15 cellular contexts compared by ENCODE assay signal in genomic region chr2:175153-175786, GRCh38.
DNase-seq lines count a peak whose midpoint lies in the region; ATAC-seq, FAIRE-seq and TF ChIP-seq lines count a peak whose summit lies in the region.
"Had no signal": no experiment of that assay in that cellular context is flagged by ENCODE, and none has a peak within 500 bp of the region (broad histone marks: within the 10 kb centered on the region; RNA-seq: fewer than 3 reads in every experiment).

No MANE protein-coding gene starts in this region.

- no peak overlapping the region for H3K4me2 ChIP-seq in astrocyte (ENCODE audit: low read length)

- no peaks in the 10 kb centered on the region for H3K27me3 ChIP-seq in CD4-positive, alpha-beta T cell (ENCODE audit: control insufficient read depth, insufficient read depth, low read length)
- H3K27me3 ChIP-seq in CD8-positive, alpha-beta memory T cell (ENCODE audit: insufficient read depth, low read length, poor library complexity, severe bottlenecking): no peaks in the 10 kb centered on the region
- no peaks in the 10 kb centered on the region for H3K27me3 ChIP-seq in astrocyte (ENCODE audit: insufficient read depth, low read length)
- H3K27me3 ChIP-seq in aorta (ENCODE audit: control insufficient read depth in 1 of 2, insufficient read depth in 2 of 2, low read length in 1 of 2): no peaks in the 10 kb centered on the region

- no peak overlapping the region for H3K9ac ChIP-seq in astrocyte (ENCODE audit: low read length)

- H2AFZ ChIP-seq in astrocyte (ENCODE audit: low read depth, low read length): no peak overlapping the region

- H3K27ac Mint-ChIP-seq in CD4-positive, alpha-beta T cell: peak overlapping the region; percentile 92
- peak overlapping the region; percentile 22 to 82 (median 57) for H3K27ac Mint-ChIP-seq in CD8-positive, alpha-beta memory T cell
- peak overlapping the region; percentile 7 for H3K27ac Mint-ChIP-seq in astrocyte (ENCODE audit: unreplicated experiment)
- no peak overlapping the region for H3K27ac Mint-ChIP-seq in natural killer cell treated with Interleukin-12 subunit alpha and Interleukin-12 subunit beta and Interleukin-15 and Interleukin-18, amount 100 ng/mL, for 72 hours

- no peaks in the 10 kb centered on the region for H3K36me3 Mint-ChIP-seq in CD4-positive, alpha-beta T cell (ENCODE audit: low read depth)
- H3K36me3 Mint-ChIP-seq in CD8-positive, alpha-beta memory T cell: no peaks in the 10 kb centered on the region
- H3K36me3 Mint-ChIP-seq in astrocyte (ENCODE audit: low read depth, unreplicated experiment): no peaks in the 10 kb centered on the region
- H3K36me3 Mint-ChIP-seq in natural killer cell treated with Interleukin-12 subunit alpha and Interleukin-12 subunit beta and Interleukin-15 and Interleukin-18, amount 100 ng/mL, for 72 hours: no peaks in the 10 kb centered on the region

- H3K9me3 Mint-ChIP-seq in CD4-positive, alpha-beta T cell: no peaks in the 10 kb centered on the region
- no peaks in the 10 kb centered on the region for H3K9me3 Mint-ChIP-seq in CD8-positive, alpha-beta memory T cell
- H3K9me3 Mint-ChIP-seq in astrocyte (ENCODE audit: unreplicated experiment): peaks cover 3% of the 10 kb centered on the region
- H3K9me3 Mint-ChIP-seq in natural killer cell treated with Interleukin-12 subunit alpha and Interleukin-12 subunit beta and Interleukin-15 and Interleukin-18, amount 100 ng/mL, for 72 hours: no peaks in the 10 kb centered on the region

- H3K4me3 ChIP-seq in CD8-positive, alpha-beta memory T cell (ENCODE audit: low read length): no peak overlapping the region
- H3K4me3 ChIP-seq in astrocyte (ENCODE audit: insufficient read depth, low read depth, low read length) (no peak overlapping the region), aorta (ENCODE audit: low read length in 2 of 2) (no peak overlapping the region)

- no peak overlapping the region for H3K27ac ChIP-seq in CD4-positive, alpha-beta T cell (ENCODE audit: low read depth, low read length)
- H3K27ac ChIP-seq in CD8-positive, alpha-beta memory T cell (ENCODE audit: low read depth, low read length): no peak overlapping the region
- H3K27ac ChIP-seq in astrocyte (ENCODE audit: low read depth, low read length) (no peak overlapping the region), aorta (ENCODE audit: low read depth in 1 of 2, low read length in 2 of 2) (no peak overlapping the region)

- no peak for DNase-seq in CD4-positive, alpha-beta T cell
- DNase-seq in CD8-positive, alpha-beta memory T cell: no peak
- DNase-seq in astrocyte (ENCODE audit: low read depth): no peak
- DNase-seq in natural killer cell treated with Interleukin-12 subunit alpha and Interleukin-12 subunit beta and Interleukin-15 and Interleukin-18, amount 100 ng/mL, for 72 hours (ENCODE audit: low spot score): no peak
- no peak for DNase-seq in aorta
- DNase-seq in cerebellar cortex (ENCODE audit: low spot score): no peak
- DNase-seq: Calu3; left cardiac atrium; MM.1S; NCI-H82; stimulated activated CD4-positive, alpha-beta T cell treated with anti-CD3 and anti-CD28 coated beads, Interleukin-2, amount 100 ng/mL, for 48 hours had no signal

- TF ChIP-seq CTCF in CD4-positive, alpha-beta T cell (IDR thresholded peaks at IDR 0.05): no peak
- TF ChIP-seq CTCF in astrocyte (IDR thresholded peaks at IDR 0.05; ENCODE audit: insufficient read depth, low read depth, low read length): no peak

- H3K79me2 ChIP-seq in astrocyte (ENCODE audit: insufficient read depth, low read length): no peaks in the 10 kb centered on the region

- H3K4me1 Mint-ChIP-seq in CD4-positive, alpha-beta T cell (ENCODE audit: low read depth): peaks cover 48% of the 10 kb centered on the region
- H3K4me1 Mint-ChIP-seq in CD8-positive, alpha-beta memory T cell: peaks cover 30 to 44% (median 43%) of the 10 kb centered on the region in 3 donors
- peaks cover 27% of the 10 kb centered on the region for H3K4me1 Mint-ChIP-seq in astrocyte (ENCODE audit: low read depth, unreplicated experiment)
- H3K4me1 Mint-ChIP-seq in natural killer cell treated with Interleukin-12 subunit alpha and Interleukin-12 subunit beta and Interleukin-15 and Interleukin-18, amount 100 ng/mL, for 72 hours (ENCODE audit: low read depth in 2 of 2): peaks cover 35 to 39% of the 10 kb centered on the region in 2 donors

- H3K27me3 Mint-ChIP-seq in CD4-positive, alpha-beta T cell: no peaks in the 10 kb centered on the region
- H3K27me3 Mint-ChIP-seq in CD8-positive, alpha-beta memory T cell: no peaks in the 10 kb centered on the region
- peaks cover 3% of the 10 kb centered on the region for H3K27me3 Mint-ChIP-seq in astrocyte (ENCODE audit: low read depth, unreplicated experiment)
- peaks cover 0 to 8% of the 10 kb centered on the region in 2 donors for H3K27me3 Mint-ChIP-seq in natural killer cell treated with Interleukin-12 subunit alpha and Interleukin-12 subunit beta and Interleukin-15 and Interleukin-18, amount 100 ng/mL, for 72 hours

- no peaks in the 10 kb centered on the region for H3K36me3 ChIP-seq in CD8-positive, alpha-beta memory T cell (ENCODE audit: insufficient read depth, low read length)
- no peaks in the 10 kb centered on the region for H3K36me3 ChIP-seq in astrocyte (ENCODE audit: insufficient read depth, low read length)
- H3K36me3 ChIP-seq in aorta (ENCODE audit: control insufficient read depth in 1 of 2, insufficient read depth in 2 of 2, low read length in 1 of 2): no peaks in the 10 kb centered on the region

- peaks cover 32% of the 10 kb centered on the region for H3K4me1 ChIP-seq in CD8-positive, alpha-beta memory T cell (ENCODE audit: insufficient read depth, low read length)
- H3K4me1 ChIP-seq in astrocyte (ENCODE audit: insufficient read depth, low read length) (no peaks in the 10 kb centered on the region), aorta (ENCODE audit: control insufficient read depth in 1 of 2, insufficient read depth in 2 of 2, low read length in 2 of 2) (no peaks in the 10 kb centered on the region)

- POLR2A ChIA-PET in CD4-positive, alpha-beta T cell (lab: Charles Lee): interaction anchor here (0.8 to 2.8 kb wide), 7 partner anchors 8 to 114 kb away, joined by 3 to 13 read pairs (median 5); no protein-coding TSS in a partner anchor
- POLR2A ChIA-PET in CD8-positive, alpha-beta memory T cell (lab: Charles Lee): no interaction called here

- no peaks in the 10 kb centered on the region for H3K9me3 ChIP-seq in CD4-positive, alpha-beta T cell (ENCODE audit: control insufficient read depth, low read length)
- H3K9me3 ChIP-seq in CD8-positive, alpha-beta memory T cell (ENCODE audit: low read length): no peaks in the 10 kb centered on the region
- no peaks in the 10 kb centered on the region for H3K9me3 ChIP-seq in astrocyte (ENCODE audit: insufficient read depth, low read depth, low read length)
- peaks cover 1% of the 10 kb centered on the region for H3K9me3 ChIP-seq in aorta (ENCODE audit: control insufficient read depth, low read length)

- ATAC-seq in CD4-positive, alpha-beta T cell (ENCODE audit: poor library complexity): no peak
- ATAC-seq in natural killer cell treated with Interleukin-12 subunit alpha and Interleukin-12 subunit beta and Interleukin-15 and Interleukin-18, amount 100 ng/mL, for 72 hours: no peak
- ATAC-seq in aorta (ENCODE audit: low FRiP score): no peak
- no peak for ATAC-seq in HG02938 (IDR thresholded peaks at IDR 0.05; ENCODE audit: unreplicated experiment)
- ATAC-seq: Panc1 had no signal

- CTCF ChIA-PET in CD4-positive, alpha-beta T cell (lab: Charles Lee): no interaction called here
- CTCF ChIA-PET in CD8-positive, alpha-beta memory T cell (lab: Charles Lee): no interaction called here

- intact Hi-C loops in CD4-positive, alpha-beta T cell (cut with DNase I, micrococcal nuclease): loop anchor here in 1 of 2 experiments (5.0 kb wide), 1 partner anchor 72 kb away; no protein-coding TSS in a partner anchor
- intact Hi-C loops in aorta (cut with DNase I): no loop called here

- no peaks in the 10 kb centered on the region for H4K20me1 ChIP-seq in astrocyte (ENCODE audit: insufficient read depth, low read length)

- 86 to 89% methylated on average over 8 of the region's 8 CpGs for WGBS in aorta, 2 donors

- H3K4me3 Mint-ChIP-seq in CD4-positive, alpha-beta T cell: peak overlapping the region; percentile 76
- H3K4me3 Mint-ChIP-seq in CD8-positive, alpha-beta memory T cell: peak overlapping the region; percentile 49 to 81 (median 64)
- H3K4me3 Mint-ChIP-seq in astrocyte (ENCODE audit: unreplicated experiment): no peak overlapping the region
- H3K4me3 Mint-ChIP-seq in natural killer cell treated with Interleukin-12 subunit alpha and Interleukin-12 subunit beta and Interleukin-15 and Interleukin-18, amount 100 ng/mL, for 72 hours: peak overlapping the region; percentile 79

- no peak for FAIRE-seq in astrocyte (lab: Jason Lieb, UNC)
- FAIRE-seq: colon, H54 had no signal

Comparison
In these comparisons a context has a peak if more than half of its experiments do, and no peak if none do; other contexts are left out.
1. H3K27ac Mint-ChIP-seq: peak in CD4-positive, alpha-beta T cell (single experiment), CD8-positive, alpha-beta memory T cell (8 of 8) and astrocyte (single experiment); none in natural killer cell treated with Interleukin-12 subunit alpha and Interleukin-12 subunit beta and Interleukin-15 and Interleukin-18, amount 100 ng/mL, for 72 hours (0 of 2).